15 cellular contexts compared by ENCODE assay signal in genomic region chr4:86565641-86566040, GRCh38.
"Had no signal": no experiment of that assay in that cellular context is flagged by ENCODE, and none has a peak within 500 bp of the region (broad histone marks: within the 10 kb centered on the region; RNA-seq: fewer than 3 reads in every experiment).

No MANE protein-coding gene starts in this region.

- H3K27ac ChIP-seq: adrenal gland, epithelial cell of prostate, spleen, thoracic aorta, upper lobe of left lung, WERI-Rb-1 had no signal

- H3K4me3 ChIP-seq: adrenal gland, mucosa of descending colon, spleen, thoracic aorta, upper lobe of left lung had no signal

- DNase-seq: activated CD4-positive, alpha-beta T cell treated with anti-CD3 and anti-CD28 coated beads, Interleukin-2, amount 50 U/mL, for 4 hours; activated gamma-delta T cell treated with Interleukin-2 at 50 U/mL for 16 hours; activated T-cell treated with anti-CD3 and anti-CD28 coated beads, Interleukin-2, amount 50 U/mL, for 72 hours; adrenal gland; effector memory CD4-positive, alpha-beta T cell; mucosa of descending colon; naive B cell; retina; spleen; stimulated activated naive B cell treated with anti-CD40 and anti-IgM and Interleukin-4, amounts not matched to agents 10 μg/mL and 1 μg/mL and 100 μg/mL, for 72 hours; T1000; WERI-Rb-1 had no signal

- H3K36me3 ChIP-seq: adrenal gland, spleen, thoracic aorta, upper lobe of left lung, WERI-Rb-1 had no signal

- H3K9me3 ChIP-seq: adrenal gland, mucosa of descending colon, spleen, thoracic aorta, upper lobe of left lung had no signal

- H3K27me3 ChIP-seq: adrenal gland, upper lobe of left lung had no signal

- H3K4me1 ChIP-seq: adrenal gland, spleen had no signal
